ENCODE assay signal across 8 cellular contexts in the genomic region with DNA sequence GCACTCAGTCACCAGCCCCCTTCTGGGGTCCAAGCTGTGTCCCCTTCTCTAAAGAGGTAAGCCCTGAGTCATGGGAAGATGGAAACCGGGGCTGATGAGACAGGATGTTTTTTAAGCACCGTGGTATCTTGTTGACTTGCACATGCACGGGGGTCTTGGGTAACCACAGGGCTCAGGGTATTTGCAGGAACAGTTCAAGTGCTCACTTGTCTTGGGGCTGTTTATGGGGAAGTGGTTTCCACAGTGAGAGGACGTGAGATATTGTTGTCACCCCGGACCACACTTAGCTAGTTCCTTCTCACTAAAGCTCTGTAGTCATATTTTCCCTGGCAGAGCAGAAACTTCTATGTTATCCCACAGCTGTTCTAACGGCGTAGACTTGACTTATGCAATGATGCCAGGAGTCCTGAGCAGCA. TPM values are rescaled to one million over a fixed set of nuclear protein-coding genes. Genes with fewer than 3 reads are reported as not detected.
A peak's percentile ranks its signal among the peaks of the same experiment; 100 is the strongest.
DNase-seq lines count a peak whose midpoint lies in the region; ATAC-seq lines count a peak whose summit lies in the region.

No MANE protein-coding gene starts in this region.

- no peaks in the 10 kb centered on the region for H3K9me3 ChIP-seq in naive thymus-derived CD4-positive, alpha-beta T cell (ENCODE audit: control insufficient read depth in 2 of 3, low read length in 3 of 3)

- peak overlapping the region; percentile 49 for H3K27ac Mint-ChIP-seq in T-helper 1 cell treated with Interleukin-12 subunit alpha and Interleukin-12 subunit beta and Interleukin-4 antibody, amounts not matched to agents 30 μg/mL and 1 μg/mL, for 36 hours
- H3K27ac Mint-ChIP-seq in naive thymus-derived CD4-positive, alpha-beta T cell: peak overlapping the region in 1 of 9 donors; percentile 63

- ATAC-seq in GM18861 (IDR thresholded peaks at IDR 0.05; ENCODE audit: unreplicated experiment) (peak; percentile 39), HG02870 (IDR thresholded peaks at IDR 0.05; ENCODE audit: unreplicated experiment) (peak; percentile 69)
- peak; percentile 88 for ATAC-seq in naive thymus-derived CD4-positive, alpha-beta T cell

- no peak overlapping the region for H3K27ac ChIP-seq in naive thymus-derived CD4-positive, alpha-beta T cell (ENCODE audit: low read depth, low read length)

- H3K4me1 ChIP-seq in naive thymus-derived CD4-positive, alpha-beta T cell (ENCODE audit: control insufficient read depth in 2 of 2, insufficient read depth in 2 of 2, low read length in 2 of 2): peaks cover 0 to 73% of the 10 kb centered on the region in 2 donors

- no peaks in the 10 kb centered on the region for H3K36me3 Mint-ChIP-seq in T-helper 1 cell treated with Interleukin-12 subunit alpha and Interleukin-12 subunit beta and Interleukin-4 antibody, amounts not matched to agents 30 μg/mL and 1 μg/mL, for 36 hours (ENCODE audit: low read depth)
- H3K36me3 Mint-ChIP-seq in naive thymus-derived CD4-positive, alpha-beta T cell: no peaks in the 10 kb centered on the region

- H3K36me3 ChIP-seq in naive thymus-derived CD4-positive, alpha-beta T cell (ENCODE audit: control insufficient read depth in 2 of 3, insufficient read depth in 3 of 3, low read length in 3 of 3): no peaks in the 10 kb centered on the region

- H3K4me1 Mint-ChIP-seq in T-helper 1 cell treated with Interleukin-12 subunit alpha and Interleukin-12 subunit beta and Interleukin-4 antibody, amounts not matched to agents 30 μg/mL and 1 μg/mL, for 36 hours (ENCODE audit: low read depth): peaks cover 22% of the 10 kb centered on the region
- peaks cover 0 to 33% (median 11%) of the 10 kb centered on the region in 7 donors for H3K4me1 Mint-ChIP-seq in naive thymus-derived CD4-positive, alpha-beta T cell

- POLR2A ChIA-PET in naive thymus-derived CD4-positive, alpha-beta T cell (lab: Charles Lee): no interaction called here

- no peak overlapping the region for H3K4me3 Mint-ChIP-seq in T-helper 1 cell treated with Interleukin-12 subunit alpha and Interleukin-12 subunit beta and Interleukin-4 antibody, amounts not matched to agents 30 μg/mL and 1 μg/mL, for 36 hours
- H3K4me3 Mint-ChIP-seq in naive thymus-derived CD4-positive, alpha-beta T cell: peak overlapping the region in 1 of 10 donors; percentile 8

- no peak for DNase-seq in naive thymus-derived CD4-positive, alpha-beta T cell
- DNase-seq in dedifferentiated amniotic fluid mesenchymal stem cell (ENCODE audit: extremely low spot score): no peak
- no peak for DNase-seq in NCI-H510A (lab: John Stamatoyannopoulos, UW)
- DNase-seq in NCI-H526 (lab: John Stamatoyannopoulos, UW): no peak
- no peak for DNase-seq in EL

- no peaks in the 10 kb centered on the region for H3K27me3 ChIP-seq in naive thymus-derived CD4-positive, alpha-beta T cell (ENCODE audit: control insufficient read depth in 2 of 2, insufficient read depth in 2 of 2, low read length in 2 of 2)

- no peaks in the 10 kb centered on the region for H3K9me3 Mint-ChIP-seq in T-helper 1 cell treated with Interleukin-12 subunit alpha and Interleukin-12 subunit beta and Interleukin-4 antibody, amounts not matched to agents 30 μg/mL and 1 μg/mL, for 36 hours
- H3K9me3 Mint-ChIP-seq in naive thymus-derived CD4-positive, alpha-beta T cell: peaks cover 0 to 2% (median 0%) of the 10 kb centered on the region in 11 donors

- CTCF ChIA-PET in naive thymus-derived CD4-positive, alpha-beta T cell (lab: Charles Lee): no interaction called here

- H3K4me3 ChIP-seq in naive thymus-derived CD4-positive, alpha-beta T cell (ENCODE audit: low read length): no peak overlapping the region

- intact Hi-C loops in naive thymus-derived CD4-positive, alpha-beta T cell (cut with micrococcal nuclease): loop anchor here in 1 of 2 donors (10.0 kb wide), 1 partner anchor 74 kb away; no protein-coding TSS in a partner anchor

- peaks cover 51% of the 10 kb centered on the region for H3K27me3 Mint-ChIP-seq in T-helper 1 cell treated with Interleukin-12 subunit alpha and Interleukin-12 subunit beta and Interleukin-4 antibody, amounts not matched to agents 30 μg/mL and 1 μg/mL, for 36 hours (ENCODE audit: low read depth)
- peaks cover 53 to 70% (median 58%) of the 10 kb centered on the region in 5 donors for H3K27me3 Mint-ChIP-seq in naive thymus-derived CD4-positive, alpha-beta T cell

RNA-seq across cellular contexts. Expression of gene CCL3L1, which starts 7.7 kb away (rescaled TPM):
- total RNA-seq in naive thymus-derived CD4-positive, alpha-beta T cell: 10 to 100 TPM in 2 of 5 experiments, 1 to 10 TPM in 1, under 1 TPM in 1, not detected in 1; 0.70 to 57.5 (median 17.7) TPM
- not detected for polyA plus RNA-seq in naive thymus-derived CD4-positive, alpha-beta T cell

RNA-seq across cellular contexts. Expression of gene TBC1D3B, which starts 12.5 kb away (rescaled TPM):
- 10 to 100 TPM in 2 of 5 experiments, 1 to 10 TPM in 3; 4.0 to 13.3 (median 9.7) TPM for total RNA-seq in naive thymus-derived CD4-positive, alpha-beta T cell
- polyA plus RNA-seq in naive thymus-derived CD4-positive, alpha-beta T cell: not detected

RNA-seq across cellular contexts. Expression of gene CCL4L2, which starts 22.0 kb away (rescaled TPM):
- 10 to 100 TPM in 1 of 5 experiments, 1 to 10 TPM in 2, not detected in 2; 5.3 to 10.0 (median 9.7) TPM for total RNA-seq in naive thymus-derived CD4-positive, alpha-beta T cell
- polyA plus RNA-seq in naive thymus-derived CD4-positive, alpha-beta T cell: not detected
